13 cellular contexts compared by ENCODE assay signal in the genomic region with DNA sequence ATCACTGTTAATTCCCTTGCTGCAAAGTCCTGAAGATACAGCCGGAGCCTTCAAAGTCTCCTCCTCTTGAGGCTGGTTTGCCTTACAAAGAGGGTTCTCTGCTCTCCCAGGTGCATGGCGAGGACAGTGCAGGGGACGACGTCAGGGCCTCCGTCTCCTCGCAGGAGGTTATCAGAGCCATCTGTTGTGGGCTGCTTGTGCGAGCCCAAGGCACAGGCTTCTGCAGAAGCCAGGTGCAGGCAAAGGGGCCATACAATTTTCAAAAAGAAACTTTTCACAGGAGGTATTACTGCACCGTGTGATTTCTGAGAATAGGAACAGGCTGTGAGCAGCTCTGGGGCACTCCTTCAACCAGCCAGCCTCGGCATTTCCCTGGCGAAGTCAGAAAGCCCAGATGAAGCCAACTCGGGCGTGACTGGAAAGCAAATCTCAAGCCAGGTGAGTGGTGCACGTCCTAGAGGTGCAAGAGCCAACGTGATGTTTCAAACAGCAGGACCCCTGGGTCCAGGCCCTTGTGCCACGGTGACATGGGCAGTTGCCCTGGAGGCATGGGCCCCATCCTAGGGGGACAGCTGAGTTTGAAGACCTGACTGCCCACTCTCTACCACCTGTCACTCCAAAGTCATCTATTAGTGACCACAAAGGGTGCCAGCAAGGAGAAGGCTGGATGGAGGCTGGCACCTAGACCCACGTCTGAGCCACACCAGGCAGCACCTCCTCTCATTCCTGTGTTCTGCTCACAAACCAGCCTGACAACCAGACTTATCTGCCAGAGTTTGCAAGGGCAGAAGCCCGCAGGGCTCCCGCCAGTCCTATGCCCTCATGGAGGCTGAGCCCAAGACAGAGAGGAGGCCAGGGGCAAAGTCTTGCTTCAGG.
A peak's percentile ranks its signal among the peaks of the same experiment; 100 is the strongest.
DNase-seq lines count a peak whose midpoint lies in the region; ATAC-seq and TF ChIP-seq lines count a peak whose summit lies in the region.
"Had no signal": no experiment of that assay in that cellular context is flagged by ENCODE, and none has a peak within 500 bp of the region (broad histone marks: within the 10 kb centered on the region; RNA-seq: fewer than 3 reads in every experiment).

No MANE protein-coding gene starts in this region.

- H4K91ac ChIP-seq in neuronal stem cell (ENCODE audit: low read depth, low read length, poor library complexity): no peak overlapping the region

- H3K14ac ChIP-seq in neuronal stem cell (ENCODE audit: low read length): no peak overlapping the region

- no peaks in the 10 kb centered on the region for H3K79me2 ChIP-seq in neural progenitor cell (ENCODE audit: low read depth)

- no peak overlapping the region for H4K8ac ChIP-seq in neuronal stem cell (ENCODE audit: low read depth, low read length)

- no peaks in the 10 kb centered on the region for H3K79me1 ChIP-seq in neuronal stem cell (ENCODE audit: low read depth, low read length)

- no peaks in the 10 kb centered on the region for H4K20me1 ChIP-seq in neural progenitor cell (ENCODE audit: low read depth)

- peak; percentile 64 for ATAC-seq in activated CD8-positive, alpha-beta T cell treated with anti-CD3 and anti-CD28 coated beads for 36 hours
- no peak for ATAC-seq in activated CD8-positive, alpha-beta T cell treated with anti-CD3 and anti-CD28 coated beads, Interleukin-2, amount 10 ng/mL, durations not matched to agents 7 days and 5 days
- ATAC-seq in HG03045 (IDR thresholded peaks at IDR 0.05; ENCODE audit: unreplicated experiment) (no peak), GM21515 (IDR thresholded peaks at IDR 0.05; ENCODE audit: unreplicated experiment) (no peak)
- ATAC-seq: Panc1 had no signal

- intact Hi-C loops in activated CD8-positive, alpha-beta T cell treated with anti-CD3 and anti-CD28 coated beads for 36 hours (cut with micrococcal nuclease): no loop called here

- no peak overlapping the region for H3K27ac Mint-ChIP-seq in activated CD8-positive, alpha-beta T cell treated with anti-CD3 and anti-CD28 coated beads for 36 hours
- no peak overlapping the region for H3K27ac Mint-ChIP-seq in activated CD8-positive, alpha-beta T cell treated with anti-CD3 and anti-CD28 coated beads, Interleukin-2, amount 10 ng/mL, durations not matched to agents 7 days and 5 days
- H3K27ac Mint-ChIP-seq in IgD-negative memory B cell (peak overlapping the region; percentile 8 to 47 (median 10)), neural progenitor cell (no peak overlapping the region)

- H3K18ac ChIP-seq in neuronal stem cell (ENCODE audit: low read length): peak overlapping the region; percentile 29

- peak; percentile 21 for DNase-seq in activated CD8-positive, alpha-beta T cell treated with anti-CD3 and anti-CD28 coated beads for 36 hours
- DNase-seq in activated CD8-positive, alpha-beta T cell treated with anti-CD3 and anti-CD28 coated beads, Interleukin-2, amount 10 ng/mL, durations not matched to agents 7 days and 5 days: no peak
- DNase-seq in neuronal stem cell (ENCODE audit: low spot score): no peak
- DNase-seq in neural progenitor cell (ENCODE audit: low spot score): no peak
- DNase-seq: activated gamma-delta T cell; NCI-H774; stimulated activated CD4-positive, alpha-beta T cell treated with anti-CD3 and anti-CD28 coated beads, Interleukin-2, amount 100 ng/mL, for 48 hours had no signal

- H3K23ac ChIP-seq in neuronal stem cell (ENCODE audit: low read depth, low read length, poor library complexity): no peak overlapping the region

- H3K27me3 Mint-ChIP-seq in activated CD8-positive, alpha-beta T cell treated with anti-CD3 and anti-CD28 coated beads for 36 hours: no peaks in the 10 kb centered on the region
- peaks cover 43% of the 10 kb centered on the region for H3K27me3 Mint-ChIP-seq in activated CD8-positive, alpha-beta T cell treated with anti-CD3 and anti-CD28 coated beads, Interleukin-2, amount 10 ng/mL, durations not matched to agents 7 days and 5 days (ENCODE audit: low read depth)
- no peaks in the 10 kb centered on the region for H3K27me3 Mint-ChIP-seq in IgD-negative memory B cell
- peaks cover 15% of the 10 kb centered on the region for H3K27me3 Mint-ChIP-seq in neural progenitor cell (ENCODE audit: insufficient read depth, low read depth)

- H3K27me3 ChIP-seq in neuronal stem cell (ENCODE audit: control insufficient read depth in 3 of 3, insufficient read depth in 3 of 3, low read depth in 1 of 3, low read length in 3 of 3): peaks cover 0 to 65% (median 2%) of the 10 kb centered on the region in 3 experiments
- no peaks in the 10 kb centered on the region for H3K27me3 ChIP-seq in neural progenitor cell
- H3K27me3 ChIP-seq: vagina had no signal

- no peak overlapping the region for H2BK120ac ChIP-seq in neuronal stem cell (ENCODE audit: low read depth, low read length)

- H3K9me3 ChIP-seq in neuronal stem cell (replicated peaks in 1 of 2; ENCODE audit: control insufficient read depth in 2 of 2, insufficient read depth in 1 of 2, low read depth in 1 of 2, low read length in 2 of 2) (no peaks in the 10 kb centered on the region), neural progenitor cell (ENCODE audit: low read depth) (no peaks in the 10 kb centered on the region)
- H3K9me3 ChIP-seq: vagina had no signal

- no peak overlapping the region for H2AFZ ChIP-seq in neuronal stem cell (ENCODE audit: low read length)
- no peak overlapping the region for H2AFZ ChIP-seq in neural progenitor cell (replicated peaks)

- H3K4me1 Mint-ChIP-seq in activated CD8-positive, alpha-beta T cell treated with anti-CD3 and anti-CD28 coated beads for 36 hours (ENCODE audit: low read depth): peaks cover 10% of the 10 kb centered on the region
- H3K4me1 Mint-ChIP-seq in activated CD8-positive, alpha-beta T cell treated with anti-CD3 and anti-CD28 coated beads, Interleukin-2, amount 10 ng/mL, durations not matched to agents 7 days and 5 days (ENCODE audit: low read depth): peaks cover 18% of the 10 kb centered on the region
- peaks cover 44 to 49% (median 44%) of the 10 kb centered on the region in 3 donors for H3K4me1 Mint-ChIP-seq in IgD-negative memory B cell
- peaks cover 54% of the 10 kb centered on the region for H3K4me1 Mint-ChIP-seq in neural progenitor cell

- H3K4me3 Mint-ChIP-seq in activated CD8-positive, alpha-beta T cell treated with anti-CD3 and anti-CD28 coated beads for 36 hours: no peak overlapping the region
- no peak overlapping the region for H3K4me3 Mint-ChIP-seq in activated CD8-positive, alpha-beta T cell treated with anti-CD3 and anti-CD28 coated beads, Interleukin-2, amount 10 ng/mL, durations not matched to agents 7 days and 5 days
- peak overlapping the region in 2 of 4 donors; percentile 13 to 60 for H3K4me3 Mint-ChIP-seq in IgD-negative memory B cell
- H3K4me3 Mint-ChIP-seq in neural progenitor cell: no peak overlapping the region

- CTCF ChIA-PET in activated CD8-positive, alpha-beta T cell treated with anti-CD3 and anti-CD28 coated beads for 36 hours (lab: Charles Lee): no interaction called here
- CTCF ChIA-PET in activated CD8-positive, alpha-beta T cell treated with anti-CD3 and anti-CD28 coated beads, Interleukin-2, amount 10 ng/mL, durations not matched to agents 7 days and 5 days (lab: Charles Lee): interaction anchor here (1.9 kb wide), 1 partner anchor 11 kb away, joined by 6 read pairs; no protein-coding TSS in a partner anchor

- TF ChIP-seq CTCF in activated CD8-positive, alpha-beta T cell treated with anti-CD3 and anti-CD28 coated beads for 36 hours (IDR thresholded peaks at IDR 0.05): no peak
- TF ChIP-seq CTCF in neural progenitor cell (IDR thresholded peaks at IDR 0.05): no peak

- H3K4ac ChIP-seq in neuronal stem cell (ENCODE audit: low read length): no peak overlapping the region

- H2BK15ac ChIP-seq in neuronal stem cell (ENCODE audit: low read length): no peak overlapping the region

- no peaks in the 10 kb centered on the region for H3K9me3 Mint-ChIP-seq in activated CD8-positive, alpha-beta T cell treated with anti-CD3 and anti-CD28 coated beads for 36 hours
- H3K9me3 Mint-ChIP-seq in activated CD8-positive, alpha-beta T cell treated with anti-CD3 and anti-CD28 coated beads, Interleukin-2, amount 10 ng/mL, durations not matched to agents 7 days and 5 days (ENCODE audit: insufficient read depth): no peaks in the 10 kb centered on the region
- H3K9me3 Mint-ChIP-seq in IgD-negative memory B cell (no peaks in the 10 kb centered on the region), neural progenitor cell (no peaks in the 10 kb centered on the region)

- H3K36me3 Mint-ChIP-seq in activated CD8-positive, alpha-beta T cell treated with anti-CD3 and anti-CD28 coated beads for 36 hours (ENCODE audit: low read depth): no peaks in the 10 kb centered on the region
- H3K36me3 Mint-ChIP-seq in activated CD8-positive, alpha-beta T cell treated with anti-CD3 and anti-CD28 coated beads, Interleukin-2, amount 10 ng/mL, durations not matched to agents 7 days and 5 days (ENCODE audit: low read depth): no peaks in the 10 kb centered on the region
- H3K36me3 Mint-ChIP-seq in IgD-negative memory B cell (no peaks in the 10 kb centered on the region), neural progenitor cell (no peaks in the 10 kb centered on the region)

- peak overlapping the region; percentile 20 for H2AK5ac ChIP-seq in neuronal stem cell (ENCODE audit: low read depth, low read length)

- no peak overlapping the region for H2BK5ac ChIP-seq in neuronal stem cell (ENCODE audit: low read length)

- H3K4me1 ChIP-seq in neuronal stem cell (ENCODE audit: control insufficient read depth in 2 of 2, insufficient read depth in 1 of 2, low read depth in 1 of 2, low read length in 2 of 2) (peaks cover 9 to 26% of the 10 kb centered on the region in 2 donors), neural progenitor cell (peaks cover 25% of the 10 kb centered on the region)
- H3K4me1 ChIP-seq: vagina had no signal

- no peak overlapping the region for H2BK12ac ChIP-seq in neuronal stem cell (ENCODE audit: low read length)

- H3F3A ChIP-seq in neural progenitor cell (ENCODE audit: low read depth): peaks cover 22% of the 10 kb centered on the region

- no peak overlapping the region for H3K9ac ChIP-seq in neuronal stem cell (ENCODE audit: low read depth, low read length, poor library complexity)
- H3K9ac ChIP-seq in neural progenitor cell: no peak overlapping the region

- POLR2A ChIA-PET in activated CD8-positive, alpha-beta T cell treated with anti-CD3 and anti-CD28 coated beads for 36 hours (lab: Charles Lee): interaction anchor here (2.0 kb wide), 1 partner anchor 10 kb away, joined by 6 read pairs; no protein-coding TSS in a partner anchor
- POLR2A ChIA-PET in activated CD8-positive, alpha-beta T cell treated with anti-CD3 and anti-CD28 coated beads, Interleukin-2, amount 10 ng/mL, durations not matched to agents 7 days and 5 days (lab: Charles Lee): interaction anchor here (1.2 kb wide), 1 partner anchor 23 kb away, joined by 3 read pairs; no protein-coding TSS in a partner anchor

- H3K4me3 ChIP-seq in neuronal stem cell (ENCODE audit: low read length in 2 of 2) (no peak overlapping the region), neural progenitor cell (no peak overlapping the region)
- H3K4me3 ChIP-seq: vagina had no signal

- no peak overlapping the region for H3K4me2 ChIP-seq in neuronal stem cell (ENCODE audit: insufficient read depth, low read length, poor library complexity, severe bottlenecking)
- H3K4me2 ChIP-seq in neural progenitor cell: no peak overlapping the region

- peak overlapping the region; percentile 4 for H3K27ac ChIP-seq in angular gyrus (ENCODE audit: low read depth, low read length)
- H3K27ac ChIP-seq in neuronal stem cell (replicated peaks; ENCODE audit: low read length): no peak overlapping the region
- no peak overlapping the region for H3K27ac ChIP-seq in neural progenitor cell
- H3K27ac ChIP-seq: vagina had no signal

- H3K36me3 ChIP-seq in neuronal stem cell (replicated peaks in 1 of 2; ENCODE audit: control insufficient read depth in 2 of 2, insufficient read depth in 2 of 2, low read length in 2 of 2): no peaks in the 10 kb centered on the region
- H3K36me3 ChIP-seq in neural progenitor cell: no peaks in the 10 kb centered on the region
- H3K36me3 ChIP-seq: vagina had no signal

- WGBS in neuronal stem cell (ENCODE audit: extremely low coverage in 2 of 2, insufficient read length in 2 of 2, insufficient replicate concordance in 1 of 2), 2 donors: no CpG with 5 or more reads among the region's 18 CpGs

Comparison
In these comparisons a context has a peak if more than half of its experiments do, and no peak if none do; other contexts are left out.
1. H3K27ac Mint-ChIP-seq: peak in IgD-negative memory B cell (3 of 3); none in activated CD8-positive, alpha-beta T cell treated with anti-CD3 and anti-CD28 coated beads for 36 hours (single experiment), activated CD8-positive, alpha-beta T cell treated with anti-CD3 and anti-CD28 coated beads, Interleukin-2, amount 10 ng/mL, durations not matched to agents 7 days and 5 days (single experiment) and neural progenitor cell (single experiment).